ENCODE assay signal across 1 cellular context in genomic region chr7:74093671-74094223, GRCh38.
TF ChIP-seq lines count a peak whose summit lies in the region.

No MANE protein-coding gene starts in this region.

TF ChIP-seq in GM23338, 12 proteins besides CTCF, POLR2A, EP300 and RAD21 (continued from another document):
- TF ChIP-seq, protein P1, sequence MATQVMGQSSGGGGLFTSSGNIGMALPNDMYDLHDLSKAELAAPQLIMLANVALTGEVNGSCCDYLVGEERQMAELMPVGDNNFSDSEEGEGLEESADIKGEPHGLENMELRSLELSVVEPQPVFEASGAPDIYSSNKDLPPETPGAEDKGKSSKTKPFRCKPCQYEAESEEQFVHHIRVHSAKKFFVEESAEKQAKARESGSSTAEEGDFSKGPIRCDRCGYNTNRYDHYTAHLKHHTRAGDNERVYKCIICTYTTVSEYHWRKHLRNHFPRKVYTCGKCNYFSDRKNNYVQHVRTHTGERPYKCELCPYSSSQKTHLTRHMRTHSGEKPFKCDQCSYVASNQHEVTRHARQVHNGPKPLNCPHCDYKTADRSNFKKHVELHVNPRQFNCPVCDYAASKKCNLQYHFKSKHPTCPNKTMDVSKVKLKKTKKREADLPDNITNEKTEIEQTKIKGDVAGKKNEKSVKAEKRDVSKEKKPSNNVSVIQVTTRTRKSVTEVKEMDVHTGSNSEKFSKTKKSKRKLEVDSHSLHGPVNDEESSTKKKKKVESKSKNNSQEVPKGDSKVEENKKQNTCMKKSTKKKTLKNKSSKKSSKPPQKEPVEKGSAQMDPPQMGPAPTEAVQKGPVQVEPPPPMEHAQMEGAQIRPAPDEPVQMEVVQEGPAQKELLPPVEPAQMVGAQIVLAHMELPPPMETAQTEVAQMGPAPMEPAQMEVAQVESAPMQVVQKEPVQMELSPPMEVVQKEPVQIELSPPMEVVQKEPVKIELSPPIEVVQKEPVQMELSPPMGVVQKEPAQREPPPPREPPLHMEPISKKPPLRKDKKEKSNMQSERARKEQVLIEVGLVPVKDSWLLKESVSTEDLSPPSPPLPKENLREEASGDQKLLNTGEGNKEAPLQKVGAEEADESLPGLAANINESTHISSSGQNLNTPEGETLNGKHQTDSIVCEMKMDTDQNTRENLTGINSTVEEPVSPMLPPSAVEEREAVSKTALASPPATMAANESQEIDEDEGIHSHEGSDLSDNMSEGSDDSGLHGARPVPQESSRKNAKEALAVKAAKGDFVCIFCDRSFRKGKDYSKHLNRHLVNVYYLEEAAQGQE (IDR thresholded peaks at IDR 0.05; ENCODE audit: unreplicated experiment), result no peak
- TF ChIP-seq EZH2phosphoT487 (IDR thresholded peaks at IDR 0.05; ENCODE audit: unreplicated experiment), result no peak
- TF ChIP-seq CREB1 (CRISPR knock-in tag; IDR thresholded peaks at IDR 0.05; ENCODE audit: low read depth), result no peak
- no peak for TF ChIP-seq STAT1 (IDR thresholded peaks at IDR 0.05; ENCODE audit: unreplicated experiment)
- TF ChIP-seq ZNF114 (CRISPR knock-in tag; IDR thresholded peaks at IDR 0.05), result no peak
